1 cellular context compared by ENCODE assay signal in genomic region chr7:70271617-70272081, GRCh38.
A peak's percentile ranks its signal among the peaks of the same experiment; 100 is the strongest.
TF ChIP-seq lines count a peak whose summit lies in the region.

No MANE protein-coding gene starts in this region.

TF ChIP-seq in SK-N-SH, 30 proteins besides CTCF, POLR2A, EP300 and RAD21 (continued from another document):
- TF ChIP-seq ZBTB33 (IDR thresholded peaks at IDR 0.05; ENCODE audit: borderline replicate concordance, low read depth): no peak
- TF ChIP-seq NRF1 (IDR thresholded peaks at IDR 0.05; ENCODE audit: low read depth, low read length): no peak
- TF ChIP-seq RFX5 (IDR thresholded peaks at IDR 0.05; ENCODE audit: low read length): no peak
- no peak for TF ChIP-seq ELF1 (IDR thresholded peaks at IDR 0.05)
- peak; percentile 87 for TF ChIP-seq FOSL2 (IDR thresholded peaks at IDR 0.05; ENCODE audit: borderline replicate concordance, low read depth)
- TF ChIP-seq FOXM1 (IDR thresholded peaks at IDR 0.05; ENCODE audit: low read depth): peak; percentile 73; the same call in 1 of the 2 replicates
- peak; percentile 71; the same call in 1 of the 2 replicates for TF ChIP-seq SIN3A (IDR thresholded peaks at IDR 0.05; ENCODE audit: borderline replicate concordance, low read depth, low read length)
- TF ChIP-seq TAF1 (IDR thresholded peaks at IDR 0.05; ENCODE audit: borderline replicate concordance, low read depth, low read length): no peak
